Comparison of ENCODE assay signal across 9 cellular contexts in genomic region chr5:96963267-96963666, GRCh38. TPM values are rescaled to one million over a fixed set of nuclear protein-coding genes. Genes with fewer than 3 reads are reported as not detected.
DNase-seq lines count a peak whose midpoint lies in the region; ATAC-seq and TF ChIP-seq lines count a peak whose summit lies in the region.
"Had no signal": no experiment of that assay in that cellular context is flagged by ENCODE, and none has a peak within 500 bp of the region (broad histone marks: within the 10 kb centered on the region; RNA-seq: fewer than 3 reads in every experiment).

No MANE protein-coding gene starts in this region.

- H3K23ac ChIP-seq in trophoblast cell (ENCODE audit: low read length) = no peak overlapping the region

- no peak overlapping the region for H3K18ac ChIP-seq in trophoblast cell (ENCODE audit: low read length)

- TF ChIP-seq CTCF in activated B cell treated with CpG ODN at 0.5 μM for 24 hours (IDR thresholded peaks at IDR 0.05) (no peak), cardiac muscle cell (IDR thresholded peaks at IDR 0.05; ENCODE audit: low read depth, low read length) (no peak)

- peaks cover 84% of the 10 kb centered on the region for H3K4me1 Mint-ChIP-seq in activated B cell treated with CpG ODN at 0.5 μM for 24 hours

- CTCF ChIA-PET in activated B cell treated with CpG ODN at 0.5 μM for 24 hours (lab: Charles Lee) = interaction anchor here (0.9 to 2.2 kb wide), 3 partner anchors 34 to 94 kb away, joined by 3 to 10 read pairs (median 3); no protein-coding TSS in a partner anchor

- intact Hi-C loops in activated B cell treated with CpG ODN at 0.5 μM for 24 hours (cut with micrococcal nuclease) = loop anchor here (2.0 kb wide), 1 partner anchor 46 kb away; no protein-coding TSS in a partner anchor

- no peaks in the 10 kb centered on the region for H3K27me3 ChIP-seq in cardiac muscle cell
- H3K27me3 ChIP-seq in subcutaneous abdominal adipose tissue (ENCODE audit: control insufficient read depth in 5 of 5, insufficient read depth in 4 of 5, low read length in 5 of 5) = no peaks in the 10 kb centered on the region
- no peaks in the 10 kb centered on the region for H3K27me3 ChIP-seq in trophoblast cell (ENCODE audit: insufficient read depth, low read length)

- DNase-seq in AG20443 (ENCODE audit: low spot score) (peak; percentile 87), activated B cell treated with CpG ODN at 0.5 μM for 24 hours (no peak), cardiac muscle cell (ENCODE audit: low read depth in 1 of 2, low spot score in 1 of 2) (peak; percentile 53 to 64), DMS153 (lab: John Stamatoyannopoulos, UW) (no peak), trophoblast cell (no peak)

- no peaks in the 10 kb centered on the region for H3K36me3 ChIP-seq in cardiac muscle cell
- H3K36me3 ChIP-seq in subcutaneous abdominal adipose tissue (ENCODE audit: control insufficient read depth in 5 of 5, insufficient read depth in 5 of 5, low read length in 5 of 5) = no peaks in the 10 kb centered on the region
- no peaks in the 10 kb centered on the region for H3K36me3 ChIP-seq in trophoblast cell (ENCODE audit: control insufficient read depth in 1 of 2, insufficient read depth in 2 of 2, low read length in 2 of 2)

- H4K91ac ChIP-seq in trophoblast cell (ENCODE audit: low read depth, low read length) = no peak overlapping the region

- H2AFZ ChIP-seq in trophoblast cell (ENCODE audit: insufficient read depth, low read length, poor library complexity) = no peak overlapping the region

- no peaks in the 10 kb centered on the region for H3K9me3 ChIP-seq in cardiac muscle cell (ENCODE audit: low read depth)
- H3K9me3 ChIP-seq in subcutaneous abdominal adipose tissue (ENCODE audit: control insufficient read depth in 5 of 5, low read length in 5 of 5) = no peaks in the 10 kb centered on the region
- H3K9me3 ChIP-seq in trophoblast cell (ENCODE audit: insufficient read depth, low read depth, low read length) = no peaks in the 10 kb centered on the region

- H2BK5ac ChIP-seq in trophoblast cell (ENCODE audit: low read depth, low read length, poor library complexity) = no peak overlapping the region

- H3K79me1 ChIP-seq in trophoblast cell (ENCODE audit: low read length) = no peaks in the 10 kb centered on the region

- no peak overlapping the region for H4K8ac ChIP-seq in trophoblast cell (ENCODE audit: low read depth, low read length)

- POLR2A ChIA-PET in activated B cell treated with CpG ODN at 0.5 μM for 24 hours (lab: Charles Lee) = interaction anchor here (0.6 to 2.1 kb wide), 2 partner anchors 27 to 156 kb away, joined by 7 to 29 read pairs; partner anchors contain the start of genes ERAP1 and LNPEP

- no peak overlapping the region for H3K4me2 ChIP-seq in trophoblast cell (ENCODE audit: low read length)

- no peak overlapping the region for H3K4me3 Mint-ChIP-seq in activated B cell treated with CpG ODN at 0.5 μM for 24 hours
- H3K4me3 Mint-ChIP-seq: dendritic cell treated with granulocyte-macrophage colony-stimulating factor and Interleukin-4, amounts not matched to agents 40 ng/mL and 50 ng/mL, for 4 days had no signal

- peak overlapping the region; percentile 90 for H3K27ac Mint-ChIP-seq in activated B cell treated with CpG ODN at 0.5 μM for 24 hours
- H3K27ac Mint-ChIP-seq: dendritic cell treated with granulocyte-macrophage colony-stimulating factor and Interleukin-4, amounts not matched to agents 40 ng/mL and 50 ng/mL, for 4 days had no signal

- H2BK120ac ChIP-seq in trophoblast cell (ENCODE audit: insufficient read depth, low read length, poor library complexity) = no peak overlapping the region

- H2AK5ac ChIP-seq in trophoblast cell (ENCODE audit: low read length) = no peak overlapping the region

- H3K27ac ChIP-seq in cardiac muscle cell (peak overlapping the region; percentile 82), subcutaneous abdominal adipose tissue (ENCODE audit: low read depth, low read length) (peak overlapping the region; percentile 81), trophoblast cell (ENCODE audit: low read depth, low read length) (no peak overlapping the region)

- H4K12ac ChIP-seq in trophoblast cell (ENCODE audit: low read depth, low read length) = no peak overlapping the region

- peak; percentile 65 for ATAC-seq in GM18907 (IDR thresholded peaks at IDR 0.05; ENCODE audit: unreplicated experiment)
- ATAC-seq in HG03457 (IDR thresholded peaks at IDR 0.05; ENCODE audit: unreplicated experiment) = peak; percentile 64
- peak; percentile 59 for ATAC-seq in activated B cell treated with CpG ODN at 0.5 μM for 24 hours (ENCODE audit: low read depth)

- no peaks in the 10 kb centered on the region for H3K79me2 ChIP-seq in trophoblast cell (ENCODE audit: control insufficient read depth, insufficient read depth, low read length, poor library complexity)

- H3K4me1 ChIP-seq in cardiac muscle cell (ENCODE audit: low read depth) (peaks cover 27% of the 10 kb centered on the region), subcutaneous abdominal adipose tissue (ENCODE audit: control insufficient read depth in 5 of 5, insufficient read depth in 5 of 5, low read length in 5 of 5) (peaks cover 3 to 49% (median 32%) of the 10 kb centered on the region in 5 donors), trophoblast cell (ENCODE audit: control insufficient read depth in 1 of 2, insufficient read depth in 2 of 2, low read length in 2 of 2) (peaks cover 0 to 8% of the 10 kb centered on the region in 2 experiments)

- H2BK12ac ChIP-seq in trophoblast cell (ENCODE audit: low read length) = no peak overlapping the region

- H3K9ac ChIP-seq in subcutaneous abdominal adipose tissue (ENCODE audit: low read length in 5 of 5) (peak overlapping the region in 1 of 5 donors; percentile 29), trophoblast cell (ENCODE audit: low read length) (no peak overlapping the region)

- H3K9me3 Mint-ChIP-seq in activated B cell treated with CpG ODN at 0.5 μM for 24 hours = no peaks in the 10 kb centered on the region
- H3K9me3 Mint-ChIP-seq: dendritic cell treated with granulocyte-macrophage colony-stimulating factor and Interleukin-4, amounts not matched to agents 40 ng/mL and 50 ng/mL, for 4 days had no signal

- no peaks in the 10 kb centered on the region for H3K27me3 Mint-ChIP-seq in activated B cell treated with CpG ODN at 0.5 μM for 24 hours
- H3K27me3 Mint-ChIP-seq: dendritic cell treated with granulocyte-macrophage colony-stimulating factor and Interleukin-4, amounts not matched to agents 40 ng/mL and 50 ng/mL, for 4 days had no signal

- WGBS in trophoblast cell (ENCODE audit: extremely low coverage, insufficient coverage, insufficient read length) = no CpG with 5 or more reads among the region's 3 CpGs

- H3K14ac ChIP-seq in trophoblast cell (ENCODE audit: low read length) = no peak overlapping the region

- H3K4ac ChIP-seq in trophoblast cell (ENCODE audit: low read depth, low read length) = no peak overlapping the region

- H3K4me3 ChIP-seq in cardiac muscle cell (no peak overlapping the region), subcutaneous abdominal adipose tissue (ENCODE audit: low read depth in 1 of 5, low read length in 5 of 5) (no peak overlapping the region), trophoblast cell (ENCODE audit: low read depth, low read length) (no peak overlapping the region)

- H3K36me3 Mint-ChIP-seq in activated B cell treated with CpG ODN at 0.5 μM for 24 hours (ENCODE audit: low read depth) = peaks cover 23% of the 10 kb centered on the region

RNA-seq across cellular contexts. Expression of gene LNPEP, which starts 27.4 kb away (rescaled TPM):
- total RNA-seq in activated B cell treated with CpG ODN at 0.5 μM for 24 hours (88.8 and 96.5 TPM in 2 replicates), cardiac muscle cell (22.7 and 41.0 TPM in 2 replicates)
- polyA plus RNA-seq in cardiac muscle cell = 11.2 and 17.6 TPM in 2 replicates
- 4.7 TPM in 2 replicates for polyA plus RNA-seq in trophoblast cell (2013)

Comparison
In these comparisons a context has a peak if more than half of its experiments do, and no peak if none do; other contexts are left out.
1. DNase-seq: peak in AG20443 (single experiment) and cardiac muscle cell (2 of 2); none in activated B cell treated with CpG ODN at 0.5 μM for 24 hours (single experiment), DMS153 (single experiment) and trophoblast cell (0 of 2).
2. Peak in every context shown above with its lines, with median percentiles within 50 percentile points of each other: ATAC-seq.